ENCODE assay signal across 1 cellular context in the genomic region with DNA sequence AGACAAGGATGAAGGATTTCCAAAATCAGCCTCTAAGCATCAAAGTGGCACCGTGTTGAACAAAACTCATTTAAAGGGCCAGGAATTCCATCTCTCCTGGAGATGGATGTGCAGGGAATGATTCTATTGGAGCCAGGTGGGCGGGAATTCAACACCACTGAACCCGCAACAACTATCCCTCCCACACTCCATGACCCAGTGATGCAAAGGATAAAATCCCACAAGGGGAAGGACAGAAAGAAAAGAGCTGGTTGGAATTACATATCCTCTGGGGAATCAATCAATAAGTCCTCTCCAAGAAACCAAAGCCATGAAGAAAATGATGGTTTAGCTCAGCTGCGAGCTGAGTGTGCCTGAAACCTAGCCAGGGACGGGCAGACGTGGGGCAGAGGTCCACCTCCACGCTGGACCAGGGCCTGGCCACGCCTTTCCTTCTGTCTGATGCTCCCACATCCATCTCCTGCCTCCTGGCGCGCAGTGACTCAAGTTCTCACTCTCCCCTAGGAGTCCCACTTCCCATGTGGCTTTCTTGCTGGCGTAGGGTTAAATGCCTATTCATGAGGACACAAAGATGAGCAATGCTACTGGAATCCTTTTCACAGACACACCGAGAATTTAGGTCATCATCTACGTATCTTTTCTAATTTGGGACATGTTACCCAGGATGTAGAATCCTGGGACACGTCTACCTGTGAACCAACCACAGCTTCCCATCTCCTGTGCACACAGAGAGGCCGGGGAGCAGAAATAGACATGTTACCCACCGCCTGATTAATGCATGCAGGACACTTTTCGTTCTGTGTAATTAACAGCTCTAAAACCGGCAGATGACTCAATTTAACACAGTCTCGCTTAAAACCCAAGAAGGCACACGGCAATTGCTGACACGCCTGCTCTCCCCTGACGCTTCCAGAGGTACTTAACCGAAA.
TF ChIP-seq lines count a peak whose summit lies in the region.

No MANE protein-coding gene starts in this region.

TF ChIP-seq in HEK293, 187 proteins besides CTCF, POLR2A, EP300 and RAD21 (continued from another document and continues in another):
- TF ChIP-seq, protein P1, sequence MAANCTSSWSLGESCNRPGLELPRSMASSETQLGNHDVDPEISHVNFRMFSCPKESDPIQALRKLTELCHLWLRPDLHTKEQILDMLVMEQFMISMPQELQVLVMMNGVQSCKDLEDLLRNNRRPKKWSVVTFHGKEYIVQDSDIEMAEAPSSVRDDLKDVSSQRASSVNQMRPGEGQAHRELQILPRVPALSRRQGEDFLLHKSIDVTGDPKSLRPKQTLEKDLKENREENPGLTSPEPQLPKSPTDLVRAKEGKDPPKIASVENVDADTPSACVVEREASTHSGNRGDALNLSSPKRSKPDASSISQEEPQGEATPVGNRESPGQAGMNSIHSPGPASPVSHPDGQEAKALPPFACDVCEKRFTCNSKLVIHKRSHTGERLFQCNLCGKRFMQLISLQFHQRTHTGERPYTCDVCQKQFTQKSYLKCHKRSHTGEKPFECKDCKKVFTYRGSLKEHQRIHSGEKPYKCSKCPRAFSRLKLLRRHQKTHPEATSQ (tag by site-specific recombination; IDR thresholded peaks at IDR 0.05), result no peak
- TF ChIP-seq ZNF324 (tag by site-specific recombination; IDR thresholded peaks at IDR 0.05) (0 out of 2 replicates have a peak, but pooled peaks have one; percentile 32), ZNF366 (tag by site-specific recombination; conservative IDR thresholded peaks at IDR 0.05) (peak; percentile 89), ZNF629 (tag by site-specific recombination; IDR thresholded peaks at IDR 0.05) (peak; percentile 98), KLF10 (tag by site-specific recombination; IDR thresholded peaks at IDR 0.05) (peak; percentile 67; the same call in 1 of the 2 replicates), ZFP37 (tag by site-specific recombination; IDR thresholded peaks at IDR 0.05) (peak; percentile 85), ZNF600 (tag by site-specific recombination; IDR thresholded peaks at IDR 0.05) (peak; percentile 93), GFI1B (tag by site-specific recombination; IDR thresholded peaks at IDR 0.05) (no peak), ZIC2 (tag by site-specific recombination; IDR thresholded peaks at IDR 0.05) (peak; percentile 58), ZSCAN23 (tag by site-specific recombination; IDR thresholded peaks at IDR 0.05) (peak; percentile 76; the same call in 1 of the 2 replicates), ZNF558 (tag by site-specific recombination; IDR thresholded peaks at IDR 0.05) (no peak), ZBTB21 (tag by site-specific recombination; IDR thresholded peaks at IDR 0.05) (peak; percentile 94), SP3 (tag by site-specific recombination; IDR thresholded peaks at IDR 0.05) (0 out of 2 replicates have a peak, but pooled peaks have one; percentile 4), ZBTB7A (tag by site-specific recombination; IDR thresholded peaks at IDR 0.05; ENCODE audit: low read depth) (peak; percentile 12), ZNF623 (tag by site-specific recombination; IDR thresholded peaks at IDR 0.05) (0 out of 2 replicates have a peak, but pooled peaks have one; percentile 5), ZFHX2 (tag by site-specific recombination; conservative IDR thresholded peaks at IDR 0.05) (peak; percentile 96), KLF1 (tag by site-specific recombination; IDR thresholded peaks at IDR 0.05) (no peak), ZNF501 (tag by site-specific recombination; IDR thresholded peaks at IDR 0.05) (peak; percentile 64), ZNF174 (tag by site-specific recombination; IDR thresholded peaks at IDR 0.05) (no peak), ZNF76 (tag by site-specific recombination; IDR thresholded peaks at IDR 0.05; ENCODE audit: borderline replicate concordance, low read depth) (peak; percentile 70; the same call in 1 of the 2 replicates), ZNF24 (tag by site-specific recombination; IDR thresholded peaks at IDR 0.05) (peak; percentile 69; the same call in 1 of the 2 replicates), KLF8 (tag by site-specific recombination; IDR thresholded peaks at IDR 0.05) (peak; percentile 71), SCRT2 (tag by site-specific recombination; IDR thresholded peaks at IDR 0.05) (peak; percentile 70; the same call in 1 of the 2 replicates), ZEB2 (tag by site-specific recombination; IDR thresholded peaks at IDR 0.05) (peak; percentile 94), ZFP69B (tag by site-specific recombination; IDR thresholded peaks at IDR 0.05) (peak; percentile 65), ZNF561 (tag by site-specific recombination; IDR thresholded peaks at IDR 0.05; ENCODE audit: borderline replicate concordance) (no peak), SP7 (tag by site-specific recombination; IDR thresholded peaks at IDR 0.05) (peak; percentile 99)
- TF ChIP-seq, protein P2, sequence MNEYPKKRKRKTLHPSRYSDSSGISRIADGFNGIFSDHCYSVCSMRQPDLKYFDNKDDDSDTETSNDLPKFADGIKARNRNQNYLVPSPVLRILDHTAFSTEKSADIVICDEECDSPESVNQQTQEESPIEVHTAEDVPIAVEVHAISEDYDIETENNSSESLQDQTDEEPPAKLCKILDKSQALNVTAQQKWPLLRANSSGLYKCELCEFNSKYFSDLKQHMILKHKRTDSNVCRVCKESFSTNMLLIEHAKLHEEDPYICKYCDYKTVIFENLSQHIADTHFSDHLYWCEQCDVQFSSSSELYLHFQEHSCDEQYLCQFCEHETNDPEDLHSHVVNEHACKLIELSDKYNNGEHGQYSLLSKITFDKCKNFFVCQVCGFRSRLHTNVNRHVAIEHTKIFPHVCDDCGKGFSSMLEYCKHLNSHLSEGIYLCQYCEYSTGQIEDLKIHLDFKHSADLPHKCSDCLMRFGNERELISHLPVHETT (tag by site-specific recombination; IDR thresholded peaks at IDR 0.05), result peak; percentile 94
- TF ChIP-seq, protein P3, sequence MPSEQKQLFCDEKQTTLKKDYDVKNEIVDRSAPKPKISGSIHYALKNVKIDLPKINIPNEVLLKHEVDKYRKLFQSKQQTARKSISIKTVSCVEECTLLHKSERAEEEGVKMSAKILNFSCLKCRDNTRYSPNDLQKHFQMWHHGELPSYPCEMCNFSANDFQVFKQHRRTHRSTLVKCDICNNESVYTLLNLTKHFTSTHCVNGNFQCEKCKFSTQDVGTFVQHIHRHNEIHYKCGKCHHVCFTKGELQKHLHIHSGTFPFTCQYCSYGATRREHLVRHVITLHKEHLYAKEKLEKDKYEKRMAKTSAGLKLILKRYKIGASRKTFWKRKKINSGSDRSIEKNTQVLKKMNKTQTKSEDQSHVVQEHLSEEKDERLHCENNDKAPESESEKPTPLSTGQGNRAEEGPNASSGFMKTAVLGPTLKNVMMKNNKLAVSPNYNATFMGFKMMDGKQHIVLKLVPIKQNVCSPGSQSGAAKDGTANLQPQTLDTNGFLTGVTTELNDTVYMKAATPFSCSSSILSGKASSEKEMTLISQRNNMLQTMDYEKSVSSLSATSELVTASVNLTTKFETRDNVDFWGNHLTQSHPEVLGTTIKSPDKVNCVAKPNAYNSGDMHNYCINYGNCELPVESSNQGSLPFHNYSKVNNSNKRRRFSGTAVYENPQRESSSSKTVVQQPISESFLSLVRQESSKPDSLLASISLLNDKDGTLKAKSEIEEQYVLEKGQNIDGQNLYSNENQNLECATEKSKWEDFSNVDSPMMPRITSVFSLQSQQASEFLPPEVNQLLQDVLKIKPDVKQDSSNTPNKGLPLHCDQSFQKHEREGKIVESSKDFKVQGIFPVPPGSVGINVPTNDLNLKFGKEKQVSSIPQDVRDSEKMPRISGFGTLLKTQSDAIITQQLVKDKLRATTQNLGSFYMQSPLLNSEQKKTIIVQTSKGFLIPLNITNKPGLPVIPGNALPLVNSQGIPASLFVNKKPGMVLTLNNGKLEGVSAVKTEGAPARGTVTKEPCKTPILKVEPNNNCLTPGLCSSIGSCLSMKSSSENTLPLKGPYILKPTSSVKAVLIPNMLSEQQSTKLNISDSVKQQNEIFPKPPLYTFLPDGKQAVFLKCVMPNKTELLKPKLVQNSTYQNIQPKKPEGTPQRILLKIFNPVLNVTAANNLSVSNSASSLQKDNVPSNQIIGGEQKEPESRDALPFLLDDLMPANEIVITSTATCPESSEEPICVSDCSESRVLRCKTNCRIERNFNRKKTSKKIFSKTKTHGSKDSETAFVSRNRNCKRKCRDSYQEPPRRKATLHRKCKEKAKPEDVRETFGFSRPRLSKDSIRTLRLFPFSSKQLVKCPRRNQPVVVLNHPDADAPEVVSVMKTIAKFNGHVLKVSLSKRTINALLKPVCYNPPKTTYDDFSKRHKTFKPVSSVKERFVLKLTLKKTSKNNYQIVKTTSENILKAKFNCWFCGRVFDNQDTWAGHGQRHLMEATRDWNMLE (tag by site-specific recombination; conservative IDR thresholded peaks at IDR 0.05; ENCODE audit: low read depth), result no peak; the same call in 1 of the 2 replicates
- TF ChIP-seq, protein P4, sequence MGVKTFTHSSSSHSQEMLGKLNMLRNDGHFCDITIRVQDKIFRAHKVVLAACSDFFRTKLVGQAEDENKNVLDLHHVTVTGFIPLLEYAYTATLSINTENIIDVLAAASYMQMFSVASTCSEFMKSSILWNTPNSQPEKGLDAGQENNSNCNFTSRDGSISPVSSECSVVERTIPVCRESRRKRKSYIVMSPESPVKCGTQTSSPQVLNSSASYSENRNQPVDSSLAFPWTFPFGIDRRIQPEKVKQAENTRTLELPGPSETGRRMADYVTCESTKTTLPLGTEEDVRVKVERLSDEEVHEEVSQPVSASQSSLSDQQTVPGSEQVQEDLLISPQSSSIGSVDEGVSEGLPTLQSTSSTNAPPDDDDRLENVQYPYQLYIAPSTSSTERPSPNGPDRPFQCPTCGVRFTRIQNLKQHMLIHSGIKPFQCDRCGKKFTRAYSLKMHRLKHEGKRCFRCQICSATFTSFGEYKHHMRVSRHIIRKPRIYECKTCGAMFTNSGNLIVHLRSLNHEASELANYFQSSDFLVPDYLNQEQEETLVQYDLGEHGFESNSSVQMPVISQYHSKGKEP (tag by site-specific recombination; IDR thresholded peaks at IDR 0.05), result no peak
- TF ChIP-seq, protein P5, sequence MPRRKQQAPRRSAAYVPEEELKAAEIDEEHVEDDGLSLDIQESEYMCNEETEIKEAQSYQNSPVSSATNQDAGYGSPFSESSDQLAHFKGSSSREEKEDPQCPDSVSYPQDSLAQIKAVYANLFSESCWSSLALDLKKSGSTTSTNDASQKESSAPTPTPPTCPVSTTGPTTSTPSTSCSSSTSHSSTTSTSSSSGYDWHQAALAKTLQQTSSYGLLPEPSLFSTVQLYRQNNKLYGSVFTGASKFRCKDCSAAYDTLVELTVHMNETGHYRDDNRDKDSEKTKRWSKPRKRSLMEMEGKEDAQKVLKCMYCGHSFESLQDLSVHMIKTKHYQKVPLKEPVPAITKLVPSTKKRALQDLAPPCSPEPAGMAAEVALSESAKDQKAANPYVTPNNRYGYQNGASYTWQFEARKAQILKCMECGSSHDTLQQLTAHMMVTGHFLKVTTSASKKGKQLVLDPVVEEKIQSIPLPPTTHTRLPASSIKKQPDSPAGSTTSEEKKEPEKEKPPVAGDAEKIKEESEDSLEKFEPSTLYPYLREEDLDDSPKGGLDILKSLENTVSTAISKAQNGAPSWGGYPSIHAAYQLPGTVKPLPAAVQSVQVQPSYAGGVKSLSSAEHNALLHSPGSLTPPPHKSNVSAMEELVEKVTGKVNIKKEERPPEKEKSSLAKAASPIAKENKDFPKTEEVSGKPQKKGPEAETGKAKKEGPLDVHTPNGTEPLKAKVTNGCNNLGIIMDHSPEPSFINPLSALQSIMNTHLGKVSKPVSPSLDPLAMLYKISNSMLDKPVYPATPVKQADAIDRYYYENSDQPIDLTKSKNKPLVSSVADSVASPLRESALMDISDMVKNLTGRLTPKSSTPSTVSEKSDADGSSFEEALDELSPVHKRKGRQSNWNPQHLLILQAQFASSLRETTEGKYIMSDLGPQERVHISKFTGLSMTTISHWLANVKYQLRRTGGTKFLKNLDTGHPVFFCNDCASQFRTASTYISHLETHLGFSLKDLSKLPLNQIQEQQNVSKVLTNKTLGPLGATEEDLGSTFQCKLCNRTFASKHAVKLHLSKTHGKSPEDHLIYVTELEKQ (tag by site-specific recombination; IDR thresholded peaks at IDR 0.05; ENCODE audit: borderline replicate concordance), result peak; percentile 71; the same call in 1 of the 2 replicates
- TF ChIP-seq, protein P6, sequence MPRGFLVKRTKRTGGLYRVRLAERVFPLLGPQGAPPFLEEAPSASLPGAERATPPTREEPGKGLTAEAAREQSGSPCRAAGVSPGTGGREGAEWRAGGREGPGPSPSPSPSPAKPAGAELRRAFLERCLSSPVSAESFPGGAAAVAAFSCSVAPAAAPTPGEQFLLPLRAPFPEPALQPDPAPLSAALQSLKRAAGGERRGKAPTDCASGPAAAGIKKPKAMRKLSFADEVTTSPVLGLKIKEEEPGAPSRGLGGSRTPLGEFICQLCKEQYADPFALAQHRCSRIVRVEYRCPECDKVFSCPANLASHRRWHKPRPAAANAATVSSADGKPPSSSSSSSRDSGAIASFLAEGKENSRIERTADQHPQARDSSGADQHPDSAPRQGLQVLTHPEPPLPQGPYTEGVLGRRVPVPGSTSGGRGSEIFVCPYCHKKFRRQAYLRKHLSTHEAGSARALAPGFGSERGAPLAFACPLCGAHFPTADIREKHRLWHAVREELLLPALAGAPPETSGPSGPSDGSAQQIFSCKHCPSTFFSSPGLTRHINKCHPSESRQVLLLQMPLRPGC (tag by site-specific recombination; IDR thresholded peaks at IDR 0.05), result peak; percentile 79; the same call in 1 of the 2 replicates
- TF ChIP-seq, protein P7, sequence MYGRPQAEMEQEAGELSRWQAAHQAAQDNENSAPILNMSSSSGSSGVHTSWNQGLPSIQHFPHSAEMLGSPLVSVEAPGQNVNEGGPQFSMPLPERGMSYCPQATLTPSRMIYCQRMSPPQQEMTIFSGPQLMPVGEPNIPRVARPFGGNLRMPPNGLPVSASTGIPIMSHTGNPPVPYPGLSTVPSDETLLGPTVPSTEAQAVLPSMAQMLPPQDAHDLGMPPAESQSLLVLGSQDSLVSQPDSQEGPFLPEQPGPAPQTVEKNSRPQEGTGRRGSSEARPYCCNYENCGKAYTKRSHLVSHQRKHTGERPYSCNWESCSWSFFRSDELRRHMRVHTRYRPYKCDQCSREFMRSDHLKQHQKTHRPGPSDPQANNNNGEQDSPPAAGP (tag by site-specific recombination; IDR thresholded peaks at IDR 0.05), result peak; percentile 94
- TF ChIP-seq, protein P8, sequence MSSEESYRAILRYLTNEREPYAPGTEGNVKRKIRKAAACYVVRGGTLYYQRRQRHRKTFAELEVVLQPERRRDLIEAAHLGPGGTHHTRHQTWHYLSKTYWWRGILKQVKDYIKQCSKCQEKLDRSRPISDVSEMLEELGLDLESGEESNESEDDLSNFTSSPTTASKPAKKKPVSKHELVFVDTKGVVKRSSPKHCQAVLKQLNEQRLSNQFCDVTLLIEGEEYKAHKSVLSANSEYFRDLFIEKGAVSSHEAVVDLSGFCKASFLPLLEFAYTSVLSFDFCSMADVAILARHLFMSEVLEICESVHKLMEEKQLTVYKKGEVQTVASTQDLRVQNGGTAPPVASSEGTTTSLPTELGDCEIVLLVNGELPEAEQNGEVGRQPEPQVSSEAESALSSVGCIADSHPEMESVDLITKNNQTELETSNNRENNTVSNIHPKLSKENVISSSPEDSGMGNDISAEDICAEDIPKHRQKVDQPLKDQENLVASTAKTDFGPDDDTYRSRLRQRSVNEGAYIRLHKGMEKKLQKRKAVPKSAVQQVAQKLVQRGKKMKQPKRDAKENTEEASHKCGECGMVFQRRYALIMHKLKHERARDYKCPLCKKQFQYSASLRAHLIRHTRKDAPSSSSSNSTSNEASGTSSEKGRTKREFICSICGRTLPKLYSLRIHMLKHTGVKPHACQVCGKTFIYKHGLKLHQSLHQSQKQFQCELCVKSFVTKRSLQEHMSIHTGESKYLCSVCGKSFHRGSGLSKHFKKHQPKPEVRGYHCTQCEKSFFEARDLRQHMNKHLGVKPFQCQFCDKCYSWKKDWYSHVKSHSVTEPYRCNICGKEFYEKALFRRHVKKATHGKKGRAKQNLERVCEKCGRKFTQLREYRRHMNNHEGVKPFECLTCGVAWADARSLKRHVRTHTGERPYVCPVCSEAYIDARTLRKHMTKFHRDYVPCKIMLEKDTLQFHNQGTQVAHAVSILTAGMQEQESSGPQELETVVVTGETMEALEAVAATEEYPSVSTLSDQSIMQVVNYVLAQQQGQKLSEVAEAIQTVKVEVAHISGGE (tag by site-specific recombination; conservative IDR thresholded peaks at IDR 0.05; ENCODE audit: low read depth), result no peak
